In genomic region chr1:12085643-12086260, GRCh38 we compare ENCODE assay signal across 17 cellular contexts. TPM values are rescaled to one million over a fixed set of nuclear protein-coding genes. Genes with fewer than 3 reads are reported as not detected.
"Had no signal": no experiment of that assay in that cellular context is flagged by ENCODE, and none has a peak within 500 bp of the region (broad histone marks: within the 10 kb centered on the region; RNA-seq: fewer than 3 reads in every experiment).

No MANE protein-coding gene starts in this region.

- H3K4me1 ChIP-seq: ascending aorta, lower lobe of right lung, right lobe of liver, thyroid gland had no signal

- DNase-seq: activated CD8-positive, alpha-beta memory T cell treated with anti-CD3 and anti-CD28 coated beads, Interleukin-2, amount 50 U/mL, for 4 hours; activated CD8-positive, alpha-beta T cell treated with anti-CD3 and anti-CD28 coated beads, Interleukin-2, amount 10 ng/mL, durations not matched to agents 7 days and 5 days; activated naive CD4-positive, alpha-beta T cell; activated T-cell treated with anti-CD3 and anti-CD28 coated beads, Interleukin-2, amount 50 U/mL, for 72 hours; endodermal cell; left cardiac atrium; lower lobe of right lung; right lobe of liver; thyroid gland had no signal

- H3K27me3 ChIP-seq: ascending aorta, cardiac muscle cell, dorsolateral prefrontal cortex, right lobe of liver, thyroid gland had no signal

- H3K4me3 Mint-ChIP-seq: activated CD8-positive, alpha-beta T cell treated with anti-CD3 and anti-CD28 coated beads, Interleukin-2, amount 10 ng/mL, durations not matched to agents 7 days and 5 days; activated T-cell treated with anti-CD3 and anti-CD28 coated beads, Interleukin-2, amount 50 U/mL, for 72 hours; endodermal cell; mesothelial cell of epicardium; neural crest cell had no signal

- H3K9me3 ChIP-seq: ascending aorta, lower lobe of right lung, right lobe of liver, thyroid gland had no signal

- H3K4me3 ChIP-seq: ascending aorta, cardiac muscle cell, dorsolateral prefrontal cortex, lower lobe of right lung, right lobe of liver, smooth muscle cell, thyroid gland had no signal

- ATAC-seq: activated CD8-positive, alpha-beta T cell treated with anti-CD3 and anti-CD28 coated beads, Interleukin-2, amount 10 ng/mL, durations not matched to agents 7 days and 5 days; activated T-cell treated with anti-CD3 and anti-CD28 coated beads, Interleukin-2, amount 50 U/mL, for 72 hours; left cardiac atrium; lower lobe of right lung; right lobe of liver had no signal

- H3K27ac Mint-ChIP-seq: activated CD8-positive, alpha-beta T cell treated with anti-CD3 and anti-CD28 coated beads, Interleukin-2, amount 10 ng/mL, durations not matched to agents 7 days and 5 days; endodermal cell; mesothelial cell of epicardium had no signal

- H3K27ac ChIP-seq: ascending aorta, cardiac muscle cell, dorsolateral prefrontal cortex, lower lobe of right lung, right lobe of liver, thyroid gland, VCaP had no signal

- H3K4me2 ChIP-seq: smooth muscle cell had no signal

- H3K4me1 Mint-ChIP-seq: endodermal cell, mesothelial cell of epicardium had no signal

- H3K36me3 ChIP-seq: ascending aorta, cardiac muscle cell, lower lobe of right lung, right lobe of liver, thyroid gland had no signal

RNA-seq across cellular contexts. Expression of gene TNFRSF8, which starts 22.6 kb away (rescaled TPM):
- total RNA-seq: neural crest cell, osteocyte, thyroid gland had no signal
- polyA plus RNA-seq: cardiac muscle cell had no signal
